22 cellular contexts compared by ENCODE assay signal in genomic region chr9:121739971-121740370, GRCh38.
DNase-seq lines count a peak whose midpoint lies in the region; ATAC-seq, FAIRE-seq and TF ChIP-seq lines count a peak whose summit lies in the region.
"Had no signal": no experiment of that assay in that cellular context is flagged by ENCODE, and none has a peak within 500 bp of the region (broad histone marks: within the 10 kb centered on the region; RNA-seq: fewer than 3 reads in every experiment).

No MANE protein-coding gene starts in this region.

- no peak overlapping the region for H2AFZ ChIP-seq in GM23338

- no peak for TF ChIP-seq POLR2A in vagina (IDR thresholded peaks at IDR 0.05)

- H3K4me1 ChIP-seq in right atrium auricular region (peaks cover 0 to 98% of the 10 kb centered on the region in 2 donors), kidney (ENCODE audit: control insufficient read depth in 1 of 2, insufficient read depth in 1 of 2, low read depth in 1 of 2, low read length in 2 of 2) (peaks cover 69 to 89% of the 10 kb centered on the region in 2 donors), rectal smooth muscle tissue (ENCODE audit: control insufficient read depth, insufficient read depth, low read length) (peaks cover 74% of the 10 kb centered on the region), vagina (peaks cover 91% of the 10 kb centered on the region), GM23338 (ENCODE audit: insufficient read depth) (peaks cover 56% of the 10 kb centered on the region)

- peaks cover 26% of the 10 kb centered on the region for H4K20me1 ChIP-seq in GM23338 (replicated peaks; ENCODE audit: insufficient read depth)

- peaks cover 60% of the 10 kb centered on the region for H3K4me1 Mint-ChIP-seq in GM23338
- H3K4me1 Mint-ChIP-seq: activated T-helper 17 cell treated with anti-CD3 and anti-CD28 coated beads, Interleukin-2, amount 50 U/mL, for 72 hours had no signal

- H3K9me3 Mint-ChIP-seq in GM23338, result no peaks in the 10 kb centered on the region
- H3K9me3 Mint-ChIP-seq: activated T-helper 17 cell treated with anti-CD3 and anti-CD28 coated beads, Interleukin-2, amount 50 U/mL, for 72 hours; effector memory CD8-positive, alpha-beta T cell had no signal

- ATAC-seq in Right ventricle myocardium superior (ENCODE audit: poor library complexity), result no peak
- no peak for ATAC-seq in GM23338
- ATAC-seq in stimulated activated naive CD8-positive, alpha-beta T cell treated with anti-CD3 and anti-CD28 coated beads, Interleukin-15, Interleukin-2, amounts not matched to agents 100 U/mL and 50 U/mL, for 24 hours, result no peak
- ATAC-seq: activated T-helper 17 cell treated with anti-CD3 and anti-CD28 coated beads, Interleukin-2, amount 50 U/mL, for 72 hours; effector memory CD8-positive, alpha-beta T cell; PC-3 had no signal

- H3K9ac ChIP-seq in kidney (ENCODE audit: low read length in 2 of 2), result peak overlapping the region; percentile 49 to 73
- H3K9ac ChIP-seq in rectal smooth muscle tissue (ENCODE audit: low read length), result no peak overlapping the region

- H3F3A ChIP-seq in GM23338 (replicated peaks; ENCODE audit: low read depth), result peaks cover 17% of the 10 kb centered on the region

- H3K27me3 ChIP-seq in right atrium auricular region (no peaks in the 10 kb centered on the region), rectal smooth muscle tissue (ENCODE audit: control insufficient read depth, insufficient read depth, low read length) (no peaks in the 10 kb centered on the region), vagina (no peaks in the 10 kb centered on the region), GM23338 (ENCODE audit: insufficient read depth) (0 out of 2 replicates have a peak, but pooled peaks cover 8% of the 10 kb centered on the region)
- H3K27me3 ChIP-seq: adrenal gland, SJSA1 had no signal

- TF ChIP-seq CTCF in right atrium auricular region (IDR thresholded peaks at IDR 0.05) (no peak), kidney (IDR thresholded peaks at IDR 0.05; ENCODE audit: borderline replicate concordance, extremely low read depth, insufficient read depth) (no peak), vagina (IDR thresholded peaks at IDR 0.05) (no peak), GM23338 (conservative IDR thresholded peaks at IDR 0.05; ENCODE audit: low read depth in 2 of 2) (no peak)

- H3K36me3 ChIP-seq in right atrium auricular region (no peaks in the 10 kb centered on the region), kidney (ENCODE audit: control insufficient read depth in 1 of 2, insufficient read depth in 2 of 2, low read length in 2 of 2) (no peaks in the 10 kb centered on the region), rectal smooth muscle tissue (ENCODE audit: control insufficient read depth, insufficient read depth, low read length) (no peaks in the 10 kb centered on the region), vagina (no peaks in the 10 kb centered on the region), GM23338 (ENCODE audit: insufficient read depth) (no peaks in the 10 kb centered on the region)
- H3K36me3 ChIP-seq: adrenal gland, HAP-1, SJSA1 had no signal

- intact Hi-C loops in Right ventricle myocardium superior (cut with DNase I) (no loop called here), kidney (cut with DNase I) (no loop called here), vagina (cut with DNase I) (no loop called here)

- no peaks in the 10 kb centered on the region for H3K36me3 Mint-ChIP-seq in GM23338 (ENCODE audit: low read depth)
- H3K36me3 Mint-ChIP-seq: CD14-positive monocyte had no signal

- no peaks in the 10 kb centered on the region for H3K9me2 ChIP-seq in GM23338 (ENCODE audit: insufficient read depth)

- FAIRE-seq in kidney (lab: Jason Lieb, UNC), result no peak
- FAIRE-seq: GM12891 had no signal

- H3K27me3 Mint-ChIP-seq in GM23338 (ENCODE audit: insufficient read depth, low read depth, poor library complexity), result peaks cover 21% of the 10 kb centered on the region

- H3K27ac Mint-ChIP-seq in GM23338, result no peak overlapping the region
- H3K27ac Mint-ChIP-seq: activated T-helper 17 cell treated with anti-CD3 and anti-CD28 coated beads, Interleukin-2, amount 50 U/mL, for 72 hours; CD14-positive monocyte; effector memory CD8-positive, alpha-beta T cell had no signal

- no peak overlapping the region for H3K4me3 ChIP-seq in right atrium auricular region
- H3K4me3 ChIP-seq in kidney (ENCODE audit: low read length in 2 of 2), result peak overlapping the region in 1 of 2 donors; percentile 3
- H3K4me3 ChIP-seq in rectal smooth muscle tissue (ENCODE audit: low read length), result no peak overlapping the region
- no peak overlapping the region for H3K4me3 ChIP-seq in vagina
- H3K4me3 ChIP-seq in GM23338, result no peak overlapping the region
- H3K4me3 ChIP-seq: HAP-1, SJSA1 had no signal

- peak overlapping the region; percentile 89 to 96 for H3K27ac ChIP-seq in right atrium auricular region
- H3K27ac ChIP-seq in kidney (ENCODE audit: low read depth in 2 of 2, low read length in 2 of 2), result peak overlapping the region; percentile 93 to 98
- peak overlapping the region; percentile 18 for H3K27ac ChIP-seq in rectal smooth muscle tissue (ENCODE audit: low read depth, low read length)
- peak overlapping the region; percentile 85 for H3K27ac ChIP-seq in vagina
- H3K27ac ChIP-seq in GM23338 (ENCODE audit: low read depth), result no peak overlapping the region
- H3K27ac ChIP-seq: SJSA1 had no signal

- H3K4me3 Mint-ChIP-seq in GM23338, result no peak overlapping the region
- H3K4me3 Mint-ChIP-seq: activated T-helper 17 cell treated with anti-CD3 and anti-CD28 coated beads, Interleukin-2, amount 50 U/mL, for 72 hours; CD14-positive monocyte; effector memory CD8-positive, alpha-beta T cell had no signal

- H3K4me2 ChIP-seq in GM23338, result no peak overlapping the region

- DNase-seq in right atrium auricular region (ENCODE audit: low spot score) (no peak), Right ventricle myocardium superior (no peak), kidney (no peak), vagina (ENCODE audit: extremely low spot score in 2 of 2) (no peak), GM23338 (ENCODE audit: low spot score) (no peak), SKM-1 (lab: John Stamatoyannopoulos, UW; ENCODE audit: unreplicated experiment) (no peak)
- DNase-seq in stimulated activated naive CD8-positive, alpha-beta T cell treated with anti-CD3 and anti-CD28 coated beads, Interleukin-15, Interleukin-2, amounts not matched to agents 100 U/mL and 50 U/mL, for 24 hours, result no peak
- DNase-seq: adrenal gland; effector memory CD8-positive, alpha-beta T cell; GF-D8; hippocampal formation; kidney glomerular epithelial cell; NCI-H2081 treated with DMSO at 0.1 percent for 48 hours; NCI-H69; PC-3; stimulated activated CD4-positive, alpha-beta T cell treated with anti-CD3 and anti-CD28 coated beads, Interleukin-2, amount 100 ng/mL, for 24 hours had no signal

- H3K79me2 ChIP-seq in GM23338 (replicated peaks; ENCODE audit: insufficient read depth), result peaks cover 64% of the 10 kb centered on the region

- no peaks in the 10 kb centered on the region for H3K9me3 ChIP-seq in right atrium auricular region
- H3K9me3 ChIP-seq in kidney (ENCODE audit: control insufficient read depth in 1 of 2, low read length in 2 of 2), result no peaks in the 10 kb centered on the region
- no peaks in the 10 kb centered on the region for H3K9me3 ChIP-seq in vagina
- H3K9me3 ChIP-seq: adrenal gland, HAP-1, SJSA1 had no signal

TF ChIP-seq in GM23338, 12 proteins besides CTCF, POLR2A, EP300 and RAD21 (continues in another document):
- no peak for TF ChIP-seq EZH2phosphoT487 (IDR thresholded peaks at IDR 0.05; ENCODE audit: unreplicated experiment)
- TF ChIP-seq EZH2 (IDR thresholded peaks at IDR 0.05; ENCODE audit: low read depth, unreplicated experiment), result no peak
